Comparison of ENCODE assay signal across 29 cellular contexts in the genomic region with DNA sequence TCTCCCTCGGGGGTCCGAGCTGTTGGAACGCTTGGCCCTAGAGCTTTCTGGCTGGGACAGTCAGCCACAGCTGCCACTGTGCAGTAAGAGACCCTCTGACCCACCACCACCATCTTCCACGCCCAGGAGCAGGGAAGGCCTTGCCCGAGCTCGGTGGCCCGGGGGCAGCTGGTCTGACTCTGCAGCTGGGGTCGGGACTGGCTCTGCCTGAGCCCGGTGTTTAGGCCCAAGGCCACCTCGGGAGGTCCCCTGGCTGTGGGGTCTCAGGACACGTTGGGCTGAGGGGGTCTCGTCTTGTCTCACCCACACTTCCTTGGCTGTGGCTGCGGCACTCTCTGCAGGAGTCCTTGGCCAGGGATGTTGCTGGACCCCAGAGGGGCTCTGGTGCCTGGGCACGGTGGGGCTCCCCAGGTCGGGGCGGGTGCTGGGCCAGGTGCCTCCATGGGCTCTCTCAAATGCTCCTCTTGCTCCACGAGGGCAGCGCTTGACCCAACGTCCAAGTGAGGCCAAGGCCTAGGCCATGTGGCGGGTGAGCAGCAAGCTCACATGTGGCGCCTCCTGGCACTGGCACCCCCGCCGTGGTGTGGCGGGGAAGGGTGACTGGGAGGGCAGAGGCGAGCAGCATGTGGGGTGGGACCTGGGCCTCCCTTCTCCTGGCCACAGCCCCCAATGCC. TPM values are rescaled to one million over a fixed set of nuclear protein-coding genes. Genes with fewer than 3 reads are reported as not detected.
DNase-seq lines count a peak whose midpoint lies in the region; ATAC-seq, FAIRE-seq and TF ChIP-seq lines count a peak whose summit lies in the region.
"Had no signal": no experiment of that assay in that cellular context is flagged by ENCODE, and none has a peak within 500 bp of the region (broad histone marks: within the 10 kb centered on the region; RNA-seq: fewer than 3 reads in every experiment).

No MANE protein-coding gene starts in this region.

- no peak for ATAC-seq in Right ventricle myocardium inferior
- no peak for ATAC-seq in thoracic aorta (ENCODE audit: insufficient number of reproducible peaks, low FRiP score, low read depth)
- ATAC-seq: activated T-helper 17 cell treated with anti-CD3 and anti-CD28 coated beads, Interleukin-2, amount 50 U/mL, for 72 hours; left colon; sciatic nerve had no signal

- no peak for FAIRE-seq in keratinocyte (lab: Jason Lieb, UNC)
- FAIRE-seq: GM12878 had no signal

- no peak overlapping the region for H3K27ac Mint-ChIP-seq in HFFc6
- H3K27ac Mint-ChIP-seq: activated T-helper 17 cell treated with anti-CD3 and anti-CD28 coated beads, Interleukin-2, amount 50 U/mL, for 72 hours; H9; WTC11 had no signal

- peaks cover 11% of the 10 kb centered on the region for H3K27me3 Mint-ChIP-seq in HFFc6 (ENCODE audit: insufficient read depth)

- peaks cover 2% of the 10 kb centered on the region for H3K4me1 Mint-ChIP-seq in HFFc6 (ENCODE audit: low read depth)
- H3K4me1 Mint-ChIP-seq: activated naive CD4-positive, alpha-beta T cell treated with anti-CD3 and anti-CD28 coated beads, Interleukin-2, amount 50 U/mL, for 24 hours; activated T-helper 17 cell treated with anti-CD3 and anti-CD28 coated beads, Interleukin-2, amount 50 U/mL, for 72 hours had no signal

- H4K20me1 ChIP-seq in PC-9 (ENCODE audit: insufficient read depth) (no peaks in the 10 kb centered on the region), keratinocyte (ENCODE audit: control insufficient read depth, extremely low read depth, insufficient read depth, low read length) (no peaks in the 10 kb centered on the region)

- H3K79me2 ChIP-seq in PC-9 (ENCODE audit: low read depth) (no peaks in the 10 kb centered on the region), keratinocyte (ENCODE audit: control insufficient read depth, insufficient read depth, low read length) (no peaks in the 10 kb centered on the region)
- H3K79me2 ChIP-seq: parathyroid adenoma had no signal

- H3K36me3 ChIP-seq in right atrium auricular region (no peaks in the 10 kb centered on the region), PC-9 (ENCODE audit: low read depth) (no peaks in the 10 kb centered on the region), keratinocyte (ENCODE audit: control insufficient read depth in 2 of 2, extremely low read depth in 1 of 2, insufficient read depth in 2 of 2, low read length in 2 of 2) (no peaks in the 10 kb centered on the region), thoracic aorta (no peaks in the 10 kb centered on the region)
- H3K36me3 ChIP-seq: upper lobe of left lung had no signal

- DNase-seq in right atrium auricular region (ENCODE audit: low spot score) (no peak), Right ventricle myocardium inferior (ENCODE audit: missing footprints) (no peak), PC-9 (no peak), keratinocyte (ENCODE audit: low read depth, low spot score) (no peak), thoracic aorta (ENCODE audit: low spot score) (no peak), D341Med (ENCODE audit: low spot score) (no peak), HFFc6 (no peak), GM19238 (ENCODE audit: insufficient read length, low spot score) (no peak)
- DNase-seq: activated CD8-positive, alpha-beta memory T cell treated with anti-CD3 and anti-CD28 coated beads, Interleukin-2, amount 50 U/mL, for 4 hours; Caco-2; dermis blood vessel endothelial cell; DND-41; H9; NCI-H1092; NCI-H1930; NCI-H226; SW 1271 had no signal

- dilution Hi-C loops in keratinocyte (cut with MboI; ENCODE audit: extremely low pct_ligation_motif_present, low sequenced_read_pairs) = no loop called here

- H3K36me3 Mint-ChIP-seq in HFFc6 (ENCODE audit: low read depth) = no peaks in the 10 kb centered on the region
- H3K36me3 Mint-ChIP-seq: activated naive CD4-positive, alpha-beta T cell treated with anti-CD3 and anti-CD28 coated beads, Interleukin-2, amount 50 U/mL, for 24 hours; WTC11 had no signal

- H3K4me2 ChIP-seq in PC-9 (peak overlapping the region; percentile 88), keratinocyte (ENCODE audit: control insufficient read depth, extremely low read depth, insufficient read depth, low read depth, low read length) (peak overlapping the region; percentile 92)

- BruUV-seq in PC-9 (replicated peaks; lab: Mats Ljungman, UMichigan) = TSS peak; percentile 72

- H3K27ac ChIP-seq in right atrium auricular region (peak overlapping the region; percentile 89 to 99), PC-9 (no peak overlapping the region), keratinocyte (ENCODE audit: control insufficient read depth, insufficient read depth, low read length) (no peak overlapping the region), thoracic aorta (peak overlapping the region; percentile 96 to 99)
- H3K27ac ChIP-seq: HL-60, parathyroid adenoma, upper lobe of left lung had no signal

- H3K9me3 ChIP-seq in right atrium auricular region = no peaks in the 10 kb centered on the region
- no peaks in the 10 kb centered on the region for H3K9me3 ChIP-seq in PC-9 (ENCODE audit: insufficient read depth, low read depth)
- H3K9me3 ChIP-seq in keratinocyte (ENCODE audit: control insufficient read depth, low read depth, low read length) = no peaks in the 10 kb centered on the region
- H3K9me3 ChIP-seq in thoracic aorta = no peaks in the 10 kb centered on the region
- H3K9me3 ChIP-seq: Caco-2, upper lobe of left lung had no signal

- H3K9me1 ChIP-seq in keratinocyte (ENCODE audit: control insufficient read depth, extremely low read depth, insufficient read depth, low read length) = no peaks in the 10 kb centered on the region

- TF ChIP-seq CTCF in right atrium auricular region (IDR thresholded peaks at IDR 0.05) = no peak
- TF ChIP-seq CTCF in PC-9 (conservative IDR thresholded peaks at IDR 0.05) = no peak
- no peak for TF ChIP-seq CTCF in keratinocyte (optimal IDR thresholded peaks at IDR 0.05 in 1 of 3, IDR thresholded peaks at IDR 0.05 in 1 of 3, conservative IDR thresholded peaks at IDR 0.05 in 1 of 3; ENCODE audit: extremely low read depth in 1 of 3, insufficient read depth in 2 of 3, low read length in 3 of 3)
- no peak for TF ChIP-seq CTCF in thoracic aorta (IDR thresholded peaks at IDR 0.05)
- TF ChIP-seq CTCF in HFFc6 (IDR thresholded peaks at IDR 0.05) = no peak

- H2AFZ ChIP-seq in PC-9 = no peak overlapping the region
- no peak overlapping the region for H2AFZ ChIP-seq in keratinocyte (ENCODE audit: control insufficient read depth, low read length)
- H2AFZ ChIP-seq: parathyroid adenoma had no signal

- intact Hi-C loops in Right ventricle myocardium inferior (cut with DNase I) (no loop called here), PC-9 (cut with micrococcal nuclease; ENCODE audit: unreplicated experiment) (loop anchor here (2.0 to 10.0 kb wide), 3 partner anchors 191 to 687 kb away; partner anchors contain the start of gene RGS12)

- H3K9me2 ChIP-seq in PC-9 (ENCODE audit: insufficient read depth) = no peaks in the 10 kb centered on the region

- H3K4me3 ChIP-seq in right atrium auricular region (peak overlapping the region in 1 of 2 donors; percentile 21), PC-9 (peak overlapping the region; percentile 59; the same call in 1 of the 2 replicates), keratinocyte (ENCODE audit: control insufficient read depth in 2 of 3, extremely low read depth in 1 of 3, insufficient read depth in 2 of 3, low read depth in 1 of 3, low read length in 3 of 3) (no peak overlapping the region), thoracic aorta (no peak overlapping the region)
- H3K4me3 ChIP-seq: GM12878 had no signal

- H3K27me3 ChIP-seq in right atrium auricular region (no peaks in the 10 kb centered on the region), PC-9 (ENCODE audit: insufficient read depth, low read depth) (no peaks in the 10 kb centered on the region), keratinocyte (ENCODE audit: control insufficient read depth, extremely low read depth, insufficient read depth, low read length) (peaks cover 31% of the 10 kb centered on the region), thoracic aorta (replicated peaks; ENCODE audit: insufficient read depth) (no peaks in the 10 kb centered on the region)

- POLR2A ChIA-PET in PC-9 (lab: Charles Lee; ENCODE audit: unreplicated experiment) = interaction anchor here (0.6 kb wide), 2 partner anchors 176 to 461 kb away, joined by 3 read pairs; no protein-coding TSS in a partner anchor

- no peaks in the 10 kb centered on the region for H3K9me3 Mint-ChIP-seq in HFFc6
- H3K9me3 Mint-ChIP-seq: activated naive CD4-positive, alpha-beta T cell treated with anti-CD3 and anti-CD28 coated beads, Interleukin-2, amount 50 U/mL, for 24 hours; activated T-helper 17 cell treated with anti-CD3 and anti-CD28 coated beads, Interleukin-2, amount 50 U/mL, for 72 hours; central memory CD8-positive, alpha-beta T cell; H9; WTC11 had no signal

- no peak overlapping the region for H3K4me3 Mint-ChIP-seq in HFFc6
- H3K4me3 Mint-ChIP-seq: activated naive CD4-positive, alpha-beta T cell treated with anti-CD3 and anti-CD28 coated beads, Interleukin-2, amount 50 U/mL, for 24 hours; activated T-helper 17 cell treated with anti-CD3 and anti-CD28 coated beads, Interleukin-2, amount 50 U/mL, for 72 hours; H9; WTC11 had no signal

- H3F3A ChIP-seq in PC-9 (ENCODE audit: insufficient read depth, low read depth) = peaks cover 14% of the 10 kb centered on the region; the same call in 1 of the 2 replicates

- H3K4me1 ChIP-seq in right atrium auricular region (peaks cover 0 to 55% of the 10 kb centered on the region in 2 donors), PC-9 (replicated peaks; ENCODE audit: insufficient read depth) (peaks cover 20% of the 10 kb centered on the region), keratinocyte (ENCODE audit: control insufficient read depth, extremely low read depth, insufficient read depth, low read length) (peaks cover 20% of the 10 kb centered on the region), thoracic aorta (ENCODE audit: control insufficient read depth in 1 of 2, low read depth in 2 of 2) (peaks cover 7 to 29% of the 10 kb centered on the region in 2 donors)
- H3K4me1 ChIP-seq: parathyroid adenoma had no signal

- H3K9ac ChIP-seq in keratinocyte (ENCODE audit: control insufficient read depth, extremely low read depth, insufficient read depth, low read length) = no peak overlapping the region
- H3K9ac ChIP-seq: parathyroid adenoma had no signal

- CTCF ChIA-PET in PC-9 (lab: Charles Lee) = no interaction called here

RNA-seq across cellular contexts. Expression of gene DOK7, which starts 22.9 kb away (rescaled TPM):
- 10 to 100 TPM; 31.0 to 68.9 TPM for total RNA-seq in right atrium auricular region
- total RNA-seq in Right ventricle myocardium inferior = 35.5 TPM
- total RNA-seq in PC-9 (2021) = 7.1 and 7.6 TPM in 2 replicates
- polyA plus RNA-seq in keratinocyte = 0.13 to 0.19 TPM (median 0.13 TPM) in 3 replicates
- polyA plus RNA-seq in keratinocyte (2011; ENCODE audit: low read depth) = not detected
- 0.07 and 0.16 TPM in 2 replicates for polyA plus RNA-seq in keratinocyte (2011; cell fraction: cytosol; rRNA removed)
- 0.27 and 0.32 TPM in 2 replicates for polyA plus RNA-seq in keratinocyte (2011; cell fraction: nucleus; rRNA removed)
- 0.34 and 0.53 TPM in 2 replicates for polyA plus RNA-seq in keratinocyte (2012; ENCODE audit: low replicate concordance)
- 0.13 TPM in 1 of 3 replicates, not detected in the others for polyA minus RNA-seq in keratinocyte
- polyA minus RNA-seq in keratinocyte (2011; cell fraction: cytosol; rRNA and poly(A)+ RNA removed) = not detected
- polyA minus RNA-seq in keratinocyte (2011; cell fraction: nucleus; rRNA and poly(A)+ RNA removed) = 0.21 TPM in 1 of 2 replicates, not detected in the other
- 10 to 100 TPM in 1 of 2 donors, 1 to 10 TPM in 1; 8.8 to 36.7 TPM for total RNA-seq in thoracic aorta
- total RNA-seq in HFFc6 (2021; fragmentation: NEBNext Ultra II Directional; extraction: Animal tissue kit (Norgen Biotek cat#: 25700)) = not detected
- total RNA-seq: A673; activated T-helper 17 cell treated with anti-CD3 and anti-CD28 coated beads, Interleukin-2, amount 50 U/mL, for 72 hours; sciatic nerve had no signal
- polyA plus RNA-seq: BJ had no signal

RNA-seq across cellular contexts. Expression of gene HGFAC, which starts 44.3 kb away (rescaled TPM):
- not detected for total RNA-seq in right atrium auricular region
- total RNA-seq in Right ventricle myocardium inferior = 1.5 TPM
- total RNA-seq in PC-9 (2021) = 1.3 and 1.5 TPM in 2 replicates
- not detected in 3 replicates for polyA plus RNA-seq in keratinocyte
- not detected for polyA plus RNA-seq in keratinocyte (2011; ENCODE audit: low read depth)
- polyA plus RNA-seq in keratinocyte (2011; cell fraction: cytosol; rRNA removed) = not detected in 2 replicates
- not detected in 2 replicates for polyA plus RNA-seq in keratinocyte (2011; cell fraction: nucleus; rRNA removed)
- polyA plus RNA-seq in keratinocyte (2012; ENCODE audit: low replicate concordance) = not detected in 2 replicates
- not detected in 3 replicates for polyA minus RNA-seq in keratinocyte
- not detected for polyA minus RNA-seq in keratinocyte (2011; cell fraction: cytosol; rRNA and poly(A)+ RNA removed)
- not detected in 2 replicates for polyA minus RNA-seq in keratinocyte (2011; cell fraction: nucleus; rRNA and poly(A)+ RNA removed)
- under 1 TPM in 1 of 2 donors, not detected in 1; 0.95 TPM for total RNA-seq in thoracic aorta
- under 1 TPM in 1 of 6 experiments, not detected in 5; 0.07 TPM for total RNA-seq in HFFc6 (2021; fragmentation: NEBNext Ultra II Directional; extraction: Animal tissue kit (Norgen Biotek cat#: 25700))
- total RNA-seq: activated T-helper 17 cell treated with anti-CD3 and anti-CD28 coated beads, Interleukin-2, amount 50 U/mL, for 72 hours; left colon; sciatic nerve had no signal
- polyA plus RNA-seq: BJ, GM12878 had no signal

RNA-seq across cellular contexts. Expression of gene LRPAP1, which starts 46.2 kb away (rescaled TPM):
- 100 to 1,000 TPM; 256 to 321 TPM for total RNA-seq in right atrium auricular region
- total RNA-seq in Right ventricle myocardium inferior = 286 TPM
- 126 and 149 TPM in 2 replicates for total RNA-seq in PC-9 (2021)
- polyA plus RNA-seq in keratinocyte = 117 to 175 TPM (median 121 TPM) in 3 replicates
- 376 TPM for polyA plus RNA-seq in keratinocyte (2011; ENCODE audit: low read depth)
- polyA plus RNA-seq in keratinocyte (2011; cell fraction: cytosol; rRNA removed) = 67.6 and 108 TPM in 2 replicates
- 217 and 255 TPM in 2 replicates for polyA plus RNA-seq in keratinocyte (2011; cell fraction: nucleus; rRNA removed)
- 120 and 187 TPM in 2 replicates for polyA plus RNA-seq in keratinocyte (2012; ENCODE audit: low replicate concordance)
- polyA minus RNA-seq in keratinocyte = 34.3 to 63.2 TPM (median 52.8 TPM) in 3 replicates
- polyA minus RNA-seq in keratinocyte (2011; cell fraction: cytosol; rRNA and poly(A)+ RNA removed) = 123 TPM
- 112 and 167 TPM in 2 replicates for polyA minus RNA-seq in keratinocyte (2011; cell fraction: nucleus; rRNA and poly(A)+ RNA removed)
- 100 to 1,000 TPM; 155 to 263 TPM for total RNA-seq in thoracic aorta
- total RNA-seq in HFFc6 (2021; fragmentation: NEBNext Ultra II Directional; extraction: Animal tissue kit (Norgen Biotek cat#: 25700)) = 100 to 1,000 TPM; 130 to 175 (median 161) TPM

Comparison
In these comparisons a context has a peak if more than half of its experiments do, and no peak if none do; other contexts are left out.
1. H3K27ac ChIP-seq: peak in right atrium auricular region (2 of 2) and thoracic aorta (2 of 2); none in PC-9 (single experiment) and keratinocyte (single experiment).